Comparison of ENCODE assay signal across 1 cellular context in the genomic region with DNA sequence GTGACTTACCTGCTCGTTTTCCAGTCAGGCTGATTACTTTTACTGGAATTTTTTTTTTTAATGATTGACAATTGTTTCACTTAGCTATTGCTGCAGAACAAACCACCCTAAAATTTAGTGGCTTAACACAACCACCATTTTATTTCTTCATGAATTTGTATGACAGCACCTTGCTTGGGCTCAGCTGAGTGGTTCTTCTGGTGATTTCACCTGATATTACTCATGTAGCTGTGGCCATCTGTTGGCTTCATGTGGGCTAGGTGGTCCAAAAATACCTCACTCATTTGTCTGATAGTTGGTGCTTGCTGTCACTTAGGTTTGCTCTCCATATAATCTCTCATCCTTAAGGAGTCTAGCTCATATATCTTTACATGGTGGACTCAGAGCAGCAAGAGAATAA.
TF ChIP-seq lines count a peak whose summit lies in the region.

No MANE protein-coding gene starts in this region.

TF ChIP-seq in GM23338, 12 proteins besides CTCF, POLR2A, EP300 and RAD21:
- TF ChIP-seq, protein P1, sequence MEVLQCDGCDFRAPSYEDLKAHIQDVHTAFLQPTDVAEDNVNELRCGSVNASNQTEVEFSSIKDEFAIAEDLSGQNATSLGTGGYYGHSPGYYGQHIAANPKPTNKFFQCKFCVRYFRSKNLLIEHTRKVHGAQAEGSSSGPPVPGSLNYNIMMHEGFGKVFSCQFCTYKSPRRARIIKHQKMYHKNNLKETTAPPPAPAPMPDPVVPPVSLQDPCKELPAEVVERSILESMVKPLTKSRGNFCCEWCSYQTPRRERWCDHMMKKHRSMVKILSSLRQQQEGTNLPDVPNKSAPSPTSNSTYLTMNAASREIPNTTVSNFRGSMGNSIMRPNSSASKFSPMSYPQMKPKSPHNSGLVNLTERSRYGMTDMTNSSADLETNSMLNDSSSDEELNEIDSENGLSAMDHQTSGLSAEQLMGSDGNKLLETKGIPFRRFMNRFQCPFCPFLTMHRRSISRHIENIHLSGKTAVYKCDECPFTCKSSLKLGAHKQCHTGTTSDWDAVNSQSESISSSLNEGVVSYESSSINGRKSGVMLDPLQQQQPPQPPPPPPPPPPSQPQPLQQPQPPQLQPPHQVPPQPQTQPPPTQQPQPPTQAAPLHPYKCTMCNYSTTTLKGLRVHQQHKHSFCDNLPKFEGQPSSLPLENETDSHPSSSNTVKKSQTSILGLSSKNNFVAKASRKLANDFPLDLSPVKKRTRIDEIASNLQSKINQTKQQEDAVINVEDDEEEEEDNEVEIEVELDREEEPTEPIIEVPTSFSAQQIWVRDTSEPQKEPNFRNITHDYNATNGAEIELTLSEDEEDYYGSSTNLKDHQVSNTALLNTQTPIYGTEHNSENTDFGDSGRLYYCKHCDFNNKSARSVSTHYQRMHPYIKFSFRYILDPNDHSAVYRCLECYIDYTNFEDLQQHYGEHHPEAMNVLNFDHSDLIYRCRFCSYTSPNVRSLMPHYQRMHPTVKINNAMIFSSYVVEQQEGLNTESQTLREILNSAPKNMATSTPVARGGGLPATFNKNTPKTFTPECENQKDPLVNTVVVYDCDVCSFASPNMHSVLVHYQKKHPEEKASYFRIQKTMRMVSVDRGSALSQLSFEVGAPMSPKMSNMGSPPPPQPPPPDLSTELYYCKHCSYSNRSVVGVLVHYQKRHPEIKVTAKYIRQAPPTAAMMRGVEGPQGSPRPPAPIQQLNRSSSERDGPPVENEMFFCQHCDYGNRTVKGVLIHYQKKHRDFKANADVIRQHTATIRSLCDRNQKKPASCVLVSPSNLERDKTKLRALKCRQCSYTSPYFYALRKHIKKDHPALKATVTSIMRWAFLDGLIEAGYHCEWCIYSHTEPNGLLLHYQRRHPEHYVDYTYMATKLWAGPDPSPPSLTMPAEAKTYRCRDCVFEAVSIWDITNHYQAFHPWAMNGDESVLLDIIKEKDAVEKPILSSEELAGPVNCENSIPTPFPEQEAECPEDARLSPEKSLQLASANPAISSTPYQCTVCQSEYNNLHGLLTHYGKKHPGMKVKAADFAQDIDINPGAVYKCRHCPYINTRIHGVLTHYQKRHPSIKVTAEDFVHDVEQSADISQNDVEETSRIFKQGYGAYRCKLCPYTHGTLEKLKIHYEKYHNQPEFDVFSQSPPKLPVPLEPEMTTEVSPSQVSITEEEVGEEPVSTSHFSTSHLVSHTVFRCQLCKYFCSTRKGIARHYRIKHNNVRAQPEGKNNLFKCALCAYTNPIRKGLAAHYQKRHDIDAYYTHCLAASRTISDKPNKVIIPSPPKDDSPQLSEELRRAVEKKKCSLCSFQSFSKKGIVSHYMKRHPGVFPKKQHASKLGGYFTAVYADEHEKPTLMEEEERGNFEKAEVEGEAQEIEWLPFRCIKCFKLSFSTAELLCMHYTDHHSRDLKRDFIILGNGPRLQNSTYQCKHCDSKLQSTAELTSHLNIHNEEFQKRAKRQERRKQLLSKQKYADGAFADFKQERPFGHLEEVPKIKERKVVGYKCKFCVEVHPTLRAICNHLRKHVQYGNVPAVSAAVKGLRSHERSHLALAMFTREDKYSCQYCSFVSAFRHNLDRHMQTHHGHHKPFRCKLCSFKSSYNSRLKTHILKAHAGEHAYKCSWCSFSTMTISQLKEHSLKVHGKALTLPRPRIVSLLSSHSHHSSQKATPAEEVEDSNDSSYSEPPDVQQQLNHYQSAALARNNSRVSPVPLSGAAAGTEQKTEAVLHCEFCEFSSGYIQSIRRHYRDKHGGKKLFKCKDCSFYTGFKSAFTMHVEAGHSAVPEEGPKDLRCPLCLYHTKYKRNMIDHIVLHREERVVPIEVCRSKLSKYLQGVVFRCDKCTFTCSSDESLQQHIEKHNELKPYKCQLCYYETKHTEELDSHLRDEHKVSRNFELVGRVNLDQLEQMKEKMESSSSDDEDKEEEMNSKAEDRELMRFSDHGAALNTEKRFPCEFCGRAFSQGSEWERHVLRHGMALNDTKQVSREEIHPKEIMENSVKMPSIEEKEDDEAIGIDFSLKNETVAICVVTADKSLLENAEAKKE (CRISPR knock-in tag; IDR thresholded peaks at IDR 0.05) = no peak
- TF ChIP-seq EZH2 (IDR thresholded peaks at IDR 0.05; ENCODE audit: low read depth, unreplicated experiment) (no peak), ZNF114 (CRISPR knock-in tag; IDR thresholded peaks at IDR 0.05) (no peak), NANOG (IDR thresholded peaks at IDR 0.05; ENCODE audit: borderline replicate concordance) (no peak), CREB1 (CRISPR knock-in tag; IDR thresholded peaks at IDR 0.05; ENCODE audit: low read depth) (no peak), ZNF331 (CRISPR knock-in tag; IDR thresholded peaks at IDR 0.05; ENCODE audit: low read depth) (peak; percentile 87), JUNB (IDR thresholded peaks at IDR 0.05; ENCODE audit: unreplicated experiment) (no peak), EZH2phosphoT487 (IDR thresholded peaks at IDR 0.05; ENCODE audit: unreplicated experiment) (no peak)
